17 cellular contexts compared by ENCODE assay signal in the genomic region with DNA sequence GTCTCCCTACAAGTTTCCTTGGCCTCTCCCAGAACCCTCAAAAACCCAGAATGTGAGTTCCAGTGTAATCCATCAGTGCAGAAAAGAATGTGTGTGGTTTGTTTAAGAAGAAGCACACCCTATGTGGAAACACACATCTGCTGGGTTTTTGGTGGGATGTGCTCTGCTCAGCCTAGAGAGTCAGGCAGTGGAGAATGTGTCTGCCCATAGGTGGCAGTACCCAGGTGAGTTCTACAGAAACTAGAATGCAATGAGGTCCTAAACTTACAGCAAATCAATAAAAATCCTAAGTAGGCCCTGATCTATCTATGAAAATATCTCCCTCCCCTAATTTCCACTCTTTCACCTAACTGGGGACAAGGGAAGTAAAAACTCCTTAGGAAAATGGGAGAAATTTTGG.
DNase-seq lines count a peak whose midpoint lies in the region; ATAC-seq and TF ChIP-seq lines count a peak whose summit lies in the region.
"Had no signal": no experiment of that assay in that cellular context is flagged by ENCODE, and none has a peak within 500 bp of the region (broad histone marks: within the 10 kb centered on the region; RNA-seq: fewer than 3 reads in every experiment).

No MANE protein-coding gene starts in this region.

- H3K9me3 ChIP-seq in OCI-LY7 (ENCODE audit: low read length) (no peaks in the 10 kb centered on the region), MG63 (no peaks in the 10 kb centered on the region)
- H3K9me3 ChIP-seq: SJSA1 had no signal

- CTCF ChIA-PET in OCI-LY7 (lab: Charles Lee; ENCODE audit: unreplicated experiment) = no interaction called here

- H3K4me2 ChIP-seq in OCI-LY7 (ENCODE audit: low read length) = no peak overlapping the region

- H3K36me3 ChIP-seq in OCI-LY7 (ENCODE audit: insufficient read depth, low read length) (no peaks in the 10 kb centered on the region), MG63 (no peaks in the 10 kb centered on the region)
- H3K36me3 ChIP-seq: SJSA1 had no signal

- H3K79me2 ChIP-seq in OCI-LY7 (ENCODE audit: insufficient read depth, low read depth, low read length) = no peaks in the 10 kb centered on the region

- DNase-seq in OCI-LY7 (ENCODE audit: low spot score) = no peak
- DNase-seq in foreskin keratinocyte = no peak
- DNase-seq in GM03348 (ENCODE audit: low spot score) = no peak
- DNase-seq in MG63 = no peak
- DNase-seq in NCI-H1105 (lab: John Stamatoyannopoulos, UW) = no peak
- DNase-seq: C1 segment of cervical spinal cord; KG1; NCI-H1092 treated with DMSO at 0.1 percent for 48 hours; NCI-H1694 treated with DMSO at 0.1 percent for 48 hours; NCI-H2107; NCI-H345; NK-92 treated with Interleukin-12 subunit alpha and Interleukin-12 subunit beta, amount 100 ng/mL, for 24 hours; PC-3; SW 1271 had no signal

- H3K9me2 ChIP-seq in OCI-LY7 (ENCODE audit: insufficient read depth, low read length) = no peaks in the 10 kb centered on the region

- H2AFZ ChIP-seq in OCI-LY7 (ENCODE audit: low read length) = no peak overlapping the region

- no peaks in the 10 kb centered on the region for H3K4me1 ChIP-seq in OCI-LY7 (ENCODE audit: insufficient read depth, low read length, poor library complexity, severe bottlenecking)
- H3K4me1 ChIP-seq in foreskin keratinocyte = no peaks in the 10 kb centered on the region
- H3K4me1 ChIP-seq: SJSA1 had no signal

- H3K27ac ChIP-seq in C4-2B (no peak overlapping the region), OCI-LY7 (ENCODE audit: low read depth, low read length, poor library complexity, severe bottlenecking) (no peak overlapping the region), foreskin keratinocyte (no peak overlapping the region)
- H3K27ac ChIP-seq: SJSA1 had no signal

- H3K4me3 ChIP-seq in GM12875 (ENCODE audit: low read depth, low read length) (no peak overlapping the region), OCI-LY7 (ENCODE audit: low read depth, low read length, poor library complexity, severe bottlenecking) (no peak overlapping the region), MG63 (no peak overlapping the region)
- H3K4me3 ChIP-seq: SJSA1 had no signal

- no peaks in the 10 kb centered on the region for H3K27me3 ChIP-seq in foreskin keratinocyte
- no peaks in the 10 kb centered on the region for H3K27me3 ChIP-seq in MG63
- H3K27me3 ChIP-seq: SJSA1 had no signal

- POLR2A ChIA-PET in OCI-LY7 (lab: Charles Lee) = interaction anchor here (0.6 kb wide), 1 partner anchor 102 kb away, joined by 3 read pairs; no protein-coding TSS in a partner anchor

- BruUV-seq in OCI-LY7 (replicated peaks; lab: Mats Ljungman, UMichigan) = no TSS peak

- H4K20me1 ChIP-seq in OCI-LY7 (ENCODE audit: insufficient read depth, low read length) = no peaks in the 10 kb centered on the region

- no peak for ATAC-seq in foreskin keratinocyte
- ATAC-seq: PC-3 had no signal

- TF ChIP-seq CTCF in C4-2B (conservative IDR thresholded peaks at IDR 0.05) (peak; percentile 58), GM12875 (IDR thresholded peaks at IDR 0.05; ENCODE audit: borderline replicate concordance, insufficient read depth, low read depth, low read length) (peak; percentile 17; the same call in 1 of the 2 replicates), OCI-LY7 (conservative IDR thresholded peaks at IDR 0.05; ENCODE audit: low read length) (peak; percentile 43; the same call in 1 of the 2 replicates), foreskin keratinocyte (conservative IDR thresholded peaks at IDR 0.05) (peak; percentile 19)

- intact Hi-C loops in OCI-LY7 (cut with micrococcal nuclease; ENCODE audit: unreplicated experiment) = no loop called here
